In the genomic region with DNA sequence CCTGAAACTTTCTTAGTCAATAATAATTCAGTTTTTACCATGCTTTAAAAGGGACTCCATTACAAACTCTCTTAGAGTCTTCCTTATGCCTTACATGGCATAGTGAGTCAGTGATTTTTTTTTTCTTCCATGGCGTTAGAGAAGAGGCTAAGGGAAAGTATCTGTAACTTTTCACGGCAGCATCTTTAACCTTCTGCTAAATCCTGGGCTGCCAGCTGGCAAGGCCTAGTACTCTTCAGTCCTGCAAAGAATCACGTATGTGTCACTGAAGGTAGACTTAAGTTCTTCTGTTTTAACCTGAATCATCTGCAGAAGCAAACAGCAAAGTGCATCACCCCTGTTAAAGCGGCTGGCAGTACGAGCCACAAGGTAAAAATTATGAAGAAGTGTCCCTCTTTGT, we compare ENCODE assay signal across 20 cellular contexts.
DNase-seq lines count a peak whose midpoint lies in the region; ATAC-seq and TF ChIP-seq lines count a peak whose summit lies in the region.
"Had no signal": no experiment of that assay in that cellular context is flagged by ENCODE, and none has a peak within 500 bp of the region (broad histone marks: within the 10 kb centered on the region; RNA-seq: fewer than 3 reads in every experiment).

No MANE protein-coding gene starts in this region.

- intact Hi-C loops in natural killer cell (cut with micrococcal nuclease): no loop called here

- no peak overlapping the region for H4K12ac ChIP-seq in trophoblast cell (ENCODE audit: low read depth, low read length)

- H4K91ac ChIP-seq in trophoblast cell (ENCODE audit: low read depth, low read length): no peak overlapping the region

- POLR2A ChIA-PET in activated CD4-positive, alpha-beta T cell treated with anti-CD3 and anti-CD28 coated beads, Interleukin-2, amount 10 ng/mL, durations not matched to agents 7 days and 5 days (lab: Charles Lee): no interaction called here

- H3K27me3 ChIP-seq in ACC112 (ENCODE audit: insufficient read depth, low read length): no peaks in the 10 kb centered on the region
- no peaks in the 10 kb centered on the region for H3K27me3 ChIP-seq in brain microvascular endothelial cell (replicated peaks)
- H3K27me3 ChIP-seq in hepatocyte: no peaks in the 10 kb centered on the region
- H3K27me3 ChIP-seq in trophoblast cell (ENCODE audit: insufficient read depth, low read length): no peaks in the 10 kb centered on the region
- H3K27me3 ChIP-seq: BLaER1 had no signal

- H4K8ac ChIP-seq in trophoblast cell (ENCODE audit: low read depth, low read length): no peak overlapping the region

- in situ Hi-C loops in brain microvascular endothelial cell (cut with HindIII; ENCODE audit: low pct_ligation_motif_present, low sequenced_read_pairs): no loop called here

- no peak overlapping the region for H3K18ac ChIP-seq in trophoblast cell (ENCODE audit: low read length)

- peaks cover 6% of the 10 kb centered on the region; the same call in 1 of the 2 replicates for H3K36me3 ChIP-seq in ACC112 (ENCODE audit: insufficient read depth, low read length)
- H3K36me3 ChIP-seq in brain microvascular endothelial cell (replicated peaks): no peaks in the 10 kb centered on the region
- no peaks in the 10 kb centered on the region for H3K36me3 ChIP-seq in hepatocyte (replicated peaks; ENCODE audit: insufficient read depth, low read depth)
- no peaks in the 10 kb centered on the region for H3K36me3 ChIP-seq in trophoblast cell (ENCODE audit: control insufficient read depth in 1 of 2, insufficient read depth in 2 of 2, low read length in 2 of 2)
- H3K36me3 ChIP-seq: BLaER1 had no signal

- H2AFZ ChIP-seq in ACC112 (ENCODE audit: low read length, unreplicated experiment) (no peak overlapping the region), hepatocyte (no peak overlapping the region), trophoblast cell (ENCODE audit: insufficient read depth, low read length, poor library complexity) (no peak overlapping the region)

- no peaks in the 10 kb centered on the region for H3K36me3 Mint-ChIP-seq in activated CD4-positive, alpha-beta T cell treated with anti-CD3 and anti-CD28 coated beads, Interleukin-2, amount 10 ng/mL, durations not matched to agents 7 days and 5 days (ENCODE audit: low read depth)
- H3K36me3 Mint-ChIP-seq in natural killer cell: no peaks in the 10 kb centered on the region

- peaks cover 4% of the 10 kb centered on the region for H3K4me1 Mint-ChIP-seq in activated CD4-positive, alpha-beta T cell treated with anti-CD3 and anti-CD28 coated beads, Interleukin-2, amount 10 ng/mL, durations not matched to agents 7 days and 5 days
- H3K4me1 Mint-ChIP-seq in natural killer cell: no peaks in the 10 kb centered on the region

- 63% methylated on average over 5 of the region's 5 CpGs for WGBS in hepatocyte (ENCODE audit: low lambda C conversion rate, missing lambda C conversion rate)
- no CpG with 5 or more reads among the region's 5 CpGs for WGBS in trophoblast cell (ENCODE audit: extremely low coverage, insufficient coverage, insufficient read length)

- H3K14ac ChIP-seq in trophoblast cell (ENCODE audit: low read length): no peak overlapping the region

- H3K4ac ChIP-seq in trophoblast cell (ENCODE audit: low read depth, low read length): no peak overlapping the region

- H3K4me1 ChIP-seq in ACC112 (ENCODE audit: control insufficient read depth, insufficient read depth, low read length, unreplicated experiment): peaks cover 35% of the 10 kb centered on the region
- H3K4me1 ChIP-seq in hepatocyte (ENCODE audit: insufficient read depth): peaks cover 6% of the 10 kb centered on the region
- peaks cover 3 to 4% of the 10 kb centered on the region in 2 experiments for H3K4me1 ChIP-seq in trophoblast cell (ENCODE audit: control insufficient read depth in 1 of 2, insufficient read depth in 2 of 2, low read length in 2 of 2)
- H3K4me1 ChIP-seq: BLaER1 had no signal

- H3K79me2 ChIP-seq in ACC112 (ENCODE audit: control insufficient read depth, insufficient read depth, low read length, unreplicated experiment) (no peaks in the 10 kb centered on the region), hepatocyte (no peaks in the 10 kb centered on the region), trophoblast cell (ENCODE audit: control insufficient read depth, insufficient read depth, low read length, poor library complexity) (no peaks in the 10 kb centered on the region)

- H2AK5ac ChIP-seq in trophoblast cell (ENCODE audit: low read length): no peak overlapping the region

- H3K27ac ChIP-seq in ACC112 (ENCODE audit: low read depth, low read length) (peak overlapping the region; percentile 13; the same call in 1 of the 2 replicates), brain microvascular endothelial cell (peak overlapping the region; percentile 81), hepatocyte (no peak overlapping the region), trophoblast cell (ENCODE audit: low read depth, low read length) (no peak overlapping the region)
- H3K27ac ChIP-seq: BLaER1 had no signal

- DNase-seq in brain microvascular endothelial cell (no peak), hepatocyte (ENCODE audit: low spot score) (peak; percentile 40), trophoblast cell (no peak), natural killer cell (no peak), anterior cingulate cortex (lab: John Stamatoyannopoulos, UW) (no peak), NCI-H345 treated with DMSO at 0.1 percent for 48 hours (lab: John Stamatoyannopoulos, UW; ENCODE audit: unreplicated experiment) (no peak)
- no peak for DNase-seq in activated CD4-positive, alpha-beta T cell treated with anti-CD3 and anti-CD28 coated beads, Interleukin-2, amount 10 ng/mL, durations not matched to agents 7 days and 5 days
- DNase-seq: DND-41, GDM1, GOT3, MV-4-11, NCI-H1417, NCI-H187 treated with DMSO at 0.1 percent for 48 hours, NCI-H2171, NCI-H446 treated with DMSO at 0.1 percent for 48 hours, NCI-H748 treated with DMSO at 0.1 percent for 48 hours, OCI-M1 had no signal

- H3K9me2 ChIP-seq in hepatocyte (replicated peaks; ENCODE audit: insufficient read depth): no peaks in the 10 kb centered on the region

- no peaks in the 10 kb centered on the region for H4K20me1 ChIP-seq in hepatocyte (ENCODE audit: insufficient read depth, poor library complexity, severe bottlenecking)
- H4K20me1 ChIP-seq: BLaER1 had no signal

- H3K27ac Mint-ChIP-seq in activated CD4-positive, alpha-beta T cell treated with anti-CD3 and anti-CD28 coated beads, Interleukin-2, amount 10 ng/mL, durations not matched to agents 7 days and 5 days: no peak overlapping the region
- H3K27ac Mint-ChIP-seq in natural killer cell: no peak overlapping the region

- peaks cover 2% of the 10 kb centered on the region for H3K27me3 Mint-ChIP-seq in activated CD4-positive, alpha-beta T cell treated with anti-CD3 and anti-CD28 coated beads, Interleukin-2, amount 10 ng/mL, durations not matched to agents 7 days and 5 days
- peaks cover 10 to 21% of the 10 kb centered on the region in 2 donors for H3K27me3 Mint-ChIP-seq in natural killer cell (ENCODE audit: low read depth in 2 of 2)

- peaks cover 7% of the 10 kb centered on the region for H3K79me1 ChIP-seq in trophoblast cell (ENCODE audit: low read length)

- no peak for ATAC-seq in natural killer cell
- ATAC-seq: K562 had no signal

- H3K4me2 ChIP-seq in hepatocyte (no peak overlapping the region), trophoblast cell (ENCODE audit: low read length) (no peak overlapping the region)
- H3K4me2 ChIP-seq: BLaER1 had no signal

- no peak overlapping the region for H2BK5ac ChIP-seq in trophoblast cell (ENCODE audit: low read depth, low read length, poor library complexity)

- peak overlapping the region; percentile 84 for H2BK12ac ChIP-seq in trophoblast cell (ENCODE audit: low read length)

- no peak overlapping the region for H3K4me3 Mint-ChIP-seq in activated CD4-positive, alpha-beta T cell treated with anti-CD3 and anti-CD28 coated beads, Interleukin-2, amount 10 ng/mL, durations not matched to agents 7 days and 5 days
- H3K4me3 Mint-ChIP-seq in natural killer cell: no peak overlapping the region

- no peak overlapping the region for H3K4me3 ChIP-seq in ACC112 (ENCODE audit: low read depth, low read length)
- no peak overlapping the region for H3K4me3 ChIP-seq in brain microvascular endothelial cell (ENCODE audit: low read depth, low read length)
- H3K4me3 ChIP-seq in hepatocyte: no peak overlapping the region
- H3K4me3 ChIP-seq in trophoblast cell (ENCODE audit: low read depth, low read length): no peak overlapping the region
- H3K4me3 ChIP-seq: BLaER1, K562 had no signal

- no peak overlapping the region for H2BK120ac ChIP-seq in trophoblast cell (ENCODE audit: insufficient read depth, low read length, poor library complexity)

- no peak overlapping the region for H3K23ac ChIP-seq in trophoblast cell (ENCODE audit: low read length)

- H3K9me3 Mint-ChIP-seq in activated CD4-positive, alpha-beta T cell treated with anti-CD3 and anti-CD28 coated beads, Interleukin-2, amount 10 ng/mL, durations not matched to agents 7 days and 5 days: no peaks in the 10 kb centered on the region
- no peaks in the 10 kb centered on the region for H3K9me3 Mint-ChIP-seq in natural killer cell

- H3K9me3 ChIP-seq in hepatocyte (ENCODE audit: low read depth) (no peaks in the 10 kb centered on the region), trophoblast cell (ENCODE audit: insufficient read depth, low read depth, low read length) (no peaks in the 10 kb centered on the region)
- H3K9me3 ChIP-seq: BLaER1 had no signal

- CTCF ChIA-PET in activated CD4-positive, alpha-beta T cell treated with anti-CD3 and anti-CD28 coated beads, Interleukin-2, amount 10 ng/mL, durations not matched to agents 7 days and 5 days (lab: Charles Lee): no interaction called here

- TF ChIP-seq CTCF in brain microvascular endothelial cell (IDR thresholded peaks at IDR 0.05; ENCODE audit: low read depth, low read length, missing control alignments) (no peak), hepatocyte (IDR thresholded peaks at IDR 0.05; ENCODE audit: poor library complexity) (no peak), natural killer cell (IDR thresholded peaks at IDR 0.05) (no peak)

- no peak overlapping the region for H3K9ac ChIP-seq in trophoblast cell (ENCODE audit: low read length)
- H3K9ac ChIP-seq: BLaER1 had no signal

Comparison
In these comparisons a context has a peak if more than half of its experiments do, and no peak if none do; other contexts are left out.
1. H3K27ac ChIP-seq: peak in ACC112 (single experiment) and brain microvascular endothelial cell (single experiment); none in hepatocyte (single experiment) and trophoblast cell (single experiment).